In the genomic region with DNA sequence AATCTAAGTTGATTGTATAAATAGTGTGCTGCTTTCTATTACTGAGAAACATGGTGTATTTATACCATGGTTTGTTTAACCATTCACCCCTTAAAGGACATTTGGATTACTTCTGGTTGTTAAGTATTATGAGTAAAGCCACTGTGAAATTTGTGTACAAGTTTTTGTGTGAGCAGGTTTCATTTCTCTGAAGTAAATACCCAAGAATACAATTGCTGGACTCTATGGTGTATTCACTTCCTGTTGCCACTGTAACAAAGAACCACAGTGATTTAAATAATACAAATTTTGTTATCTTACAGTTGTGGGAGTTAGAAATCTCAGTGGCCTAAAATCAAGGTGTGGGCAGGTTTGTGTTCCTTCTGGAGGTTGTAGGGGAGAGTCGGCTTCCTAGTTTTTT, we compare ENCODE assay signal across 18 cellular contexts.
"Had no signal": no experiment of that assay in that cellular context is flagged by ENCODE, and none has a peak within 500 bp of the region (broad histone marks: within the 10 kb centered on the region; RNA-seq: fewer than 3 reads in every experiment).

No MANE protein-coding gene starts in this region.

- H3K27me3 Mint-ChIP-seq: activated CD4-positive, alpha-beta memory T cell treated with anti-CD3 and anti-CD28 coated beads for 36 hours; activated CD4-positive, alpha-beta T cell treated with anti-CD3 and anti-CD28 coated beads for 36 hours; activated CD8-positive, alpha-beta memory T cell treated with anti-CD3 and anti-CD28 coated beads, Interleukin-2, amount 10 ng/mL, durations not matched to agents 7 days and 5 days; activated naive CD4-positive, alpha-beta T cell treated with anti-CD3 and anti-CD28 coated beads, Interleukin-2, amount 50 U/mL, for 24 hours; activated T-cell treated with anti-CD3 and anti-CD28 coated beads, Interleukin-2, amount 50 U/mL, for 24 hours; natural killer cell treated with Interleukin-12 subunit alpha and Interleukin-12 subunit beta and Interleukin-15 and Interleukin-18, amount 100 ng/mL, for 72 hours; stimulated activated memory B cell treated with anti-CD40 and anti-IgM and Interleukin-4, amounts not matched to agents 10 μg/mL and 1 μg/mL and 100 μg/mL, for 72 hours had no signal

- DNase-seq: activated CD4-positive, alpha-beta memory T cell treated with anti-CD3 and anti-CD28 coated beads for 36 hours; activated CD4-positive, alpha-beta T cell treated with anti-CD3 and anti-CD28 coated beads for 36 hours; activated CD8-positive, alpha-beta memory T cell treated with anti-CD3 and anti-CD28 coated beads, Interleukin-2, amount 10 ng/mL, durations not matched to agents 7 days and 5 days; activated T-cell treated with anti-CD3 and anti-CD28 coated beads, Interleukin-2, amount 50 U/mL, for 24 hours; adrenal gland; foreskin melanocyte; head of caudate nucleus; mesendoderm; nucleus accumbens; posterior cingulate gyrus; stimulated activated CD4-positive, alpha-beta T cell treated with anti-CD3 and anti-CD28 coated beads, Interleukin-2, amount 100 ng/mL, for 48 hours; thyroid gland; WERI-Rb-1 had no signal

- H3K9me3 Mint-ChIP-seq: stimulated activated memory B cell treated with anti-CD40 and anti-IgM and Interleukin-4, amounts not matched to agents 10 μg/mL and 1 μg/mL and 100 μg/mL, for 72 hours had no signal

- H3K4me1 Mint-ChIP-seq: activated CD4-positive, alpha-beta T cell treated with anti-CD3 and anti-CD28 coated beads for 36 hours; activated CD8-positive, alpha-beta memory T cell treated with anti-CD3 and anti-CD28 coated beads, Interleukin-2, amount 10 ng/mL, durations not matched to agents 7 days and 5 days; activated naive CD4-positive, alpha-beta T cell treated with anti-CD3 and anti-CD28 coated beads, Interleukin-2, amount 50 U/mL, for 24 hours; stimulated activated memory B cell treated with anti-CD40 and anti-IgM and Interleukin-4, amounts not matched to agents 10 μg/mL and 1 μg/mL and 100 μg/mL, for 72 hours had no signal

- H3K4me3 Mint-ChIP-seq: activated CD4-positive, alpha-beta memory T cell treated with anti-CD3 and anti-CD28 coated beads for 36 hours; activated CD4-positive, alpha-beta T cell treated with anti-CD3 and anti-CD28 coated beads for 36 hours; activated CD8-positive, alpha-beta memory T cell treated with anti-CD3 and anti-CD28 coated beads, Interleukin-2, amount 10 ng/mL, durations not matched to agents 7 days and 5 days; activated naive CD4-positive, alpha-beta T cell treated with anti-CD3 and anti-CD28 coated beads, Interleukin-2, amount 50 U/mL, for 24 hours; activated T-cell treated with anti-CD3 and anti-CD28 coated beads, Interleukin-2, amount 50 U/mL, for 24 hours; natural killer cell treated with Interleukin-12 subunit alpha and Interleukin-12 subunit beta and Interleukin-15 and Interleukin-18, amount 100 ng/mL, for 72 hours; stimulated activated memory B cell treated with anti-CD40 and anti-IgM and Interleukin-4, amounts not matched to agents 10 μg/mL and 1 μg/mL and 100 μg/mL, for 72 hours had no signal

- ATAC-seq: activated CD4-positive, alpha-beta T cell treated with anti-CD3 and anti-CD28 coated beads for 36 hours; activated CD8-positive, alpha-beta memory T cell treated with anti-CD3 and anti-CD28 coated beads, Interleukin-2, amount 10 ng/mL, durations not matched to agents 7 days and 5 days; natural killer cell treated with Interleukin-12 subunit alpha and Interleukin-12 subunit beta and Interleukin-15 and Interleukin-18, amount 100 ng/mL, for 72 hours; stimulated activated memory B cell treated with anti-CD40 and anti-IgM and Interleukin-4, amounts not matched to agents 10 μg/mL and 1 μg/mL and 100 μg/mL, for 72 hours had no signal

- H3K9me3 ChIP-seq: adrenal gland, thyroid gland had no signal

- H3K27ac Mint-ChIP-seq: activated CD4-positive, alpha-beta memory T cell treated with anti-CD3 and anti-CD28 coated beads for 36 hours; activated CD4-positive, alpha-beta T cell treated with anti-CD3 and anti-CD28 coated beads for 36 hours; activated CD8-positive, alpha-beta memory T cell treated with anti-CD3 and anti-CD28 coated beads, Interleukin-2, amount 10 ng/mL, durations not matched to agents 7 days and 5 days; activated naive CD4-positive, alpha-beta T cell treated with anti-CD3 and anti-CD28 coated beads, Interleukin-2, amount 50 U/mL, for 24 hours; activated T-cell treated with anti-CD3 and anti-CD28 coated beads, Interleukin-2, amount 50 U/mL, for 24 hours; natural killer cell treated with Interleukin-12 subunit alpha and Interleukin-12 subunit beta and Interleukin-15 and Interleukin-18, amount 100 ng/mL, for 72 hours; stimulated activated memory B cell treated with anti-CD40 and anti-IgM and Interleukin-4, amounts not matched to agents 10 μg/mL and 1 μg/mL and 100 μg/mL, for 72 hours had no signal

- H3K27ac ChIP-seq: adrenal gland, cardiac muscle cell, epithelial cell of prostate, thyroid gland, WERI-Rb-1 had no signal

- H3K36me3 Mint-ChIP-seq: activated CD4-positive, alpha-beta memory T cell treated with anti-CD3 and anti-CD28 coated beads for 36 hours; activated CD8-positive, alpha-beta memory T cell treated with anti-CD3 and anti-CD28 coated beads, Interleukin-2, amount 10 ng/mL, durations not matched to agents 7 days and 5 days; activated naive CD4-positive, alpha-beta T cell treated with anti-CD3 and anti-CD28 coated beads, Interleukin-2, amount 50 U/mL, for 24 hours; natural killer cell treated with Interleukin-12 subunit alpha and Interleukin-12 subunit beta and Interleukin-15 and Interleukin-18, amount 100 ng/mL, for 72 hours; stimulated activated memory B cell treated with anti-CD40 and anti-IgM and Interleukin-4, amounts not matched to agents 10 μg/mL and 1 μg/mL and 100 μg/mL, for 72 hours had no signal
